ENCODE assay signal across 8 cellular contexts in the genomic region with DNA sequence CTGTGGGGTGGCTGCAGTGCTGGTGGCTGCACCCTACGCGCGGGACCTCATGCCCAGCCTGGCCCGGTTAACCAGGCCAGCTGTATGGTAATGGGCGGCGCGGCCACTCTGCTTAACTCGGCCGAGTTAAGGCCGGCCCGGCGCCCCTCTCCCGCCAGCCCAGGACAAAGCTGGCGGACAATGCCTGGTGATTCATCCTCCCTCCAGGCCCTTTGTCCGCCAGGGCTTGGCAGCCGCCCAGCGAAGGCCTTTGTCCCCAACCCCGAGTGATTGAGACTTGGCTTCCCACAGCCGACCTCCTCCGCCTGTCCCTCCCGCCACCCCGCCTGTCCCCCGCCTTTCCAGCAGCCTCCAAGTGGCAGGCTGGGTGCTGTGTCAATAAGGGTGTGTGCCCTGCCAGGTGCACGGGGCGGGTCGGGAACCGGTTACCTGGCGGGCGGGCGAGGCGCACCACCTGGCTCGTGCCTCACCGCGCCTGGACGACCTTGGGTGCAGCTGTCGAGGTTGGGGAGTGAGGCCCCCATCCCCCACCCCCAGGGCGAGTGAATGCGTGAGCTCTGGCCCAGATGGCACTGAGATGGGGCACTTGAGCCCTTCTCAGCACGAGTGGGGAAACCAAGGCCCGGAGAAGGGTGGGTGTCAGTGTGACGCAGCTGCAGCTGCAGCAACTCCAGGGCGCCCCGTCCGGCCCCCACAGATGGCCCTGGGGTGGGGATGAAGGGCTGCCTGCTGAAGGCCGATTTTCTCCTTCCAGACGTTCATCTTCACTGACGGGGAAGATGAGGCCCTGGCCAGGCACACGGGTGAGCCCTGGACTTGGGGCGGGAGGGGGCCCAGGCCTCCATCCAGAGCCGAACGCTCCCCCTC. TPM values are rescaled to one million over a fixed set of nuclear protein-coding genes. Genes with fewer than 3 reads are reported as not detected.
DNase-seq lines count a peak whose midpoint lies in the region; TF ChIP-seq lines count a peak whose summit lies in the region.

No MANE protein-coding gene starts in this region.

- WGBS in smooth muscle cell (ENCODE audit: low lambda C conversion rate): 35% methylated on average over 42 of the region's 51 CpGs

- H3K27me3 ChIP-seq in kidney epithelial cell (ENCODE audit: control insufficient read depth, insufficient read depth, low read length) (no peaks in the 10 kb centered on the region), smooth muscle cell (ENCODE audit: low read depth) (no peaks in the 10 kb centered on the region)

- H3K36me3 ChIP-seq in HEK293 (ENCODE audit: control insufficient read depth in 2 of 2, insufficient read depth in 1 of 2, low read length in 2 of 2) (no peaks in the 10 kb centered on the region), kidney epithelial cell (ENCODE audit: control insufficient read depth, insufficient read depth, low read length) (no peaks in the 10 kb centered on the region), smooth muscle cell (ENCODE audit: low read depth) (no peaks in the 10 kb centered on the region)

- H2AFZ ChIP-seq in smooth muscle cell (ENCODE audit: low read depth): no peak overlapping the region

- no peak overlapping the region for H3K27ac ChIP-seq in HEK293 (ENCODE audit: extremely low read depth, low read depth, low read length)
- peak overlapping the region; percentile 84 for H3K27ac ChIP-seq in smooth muscle cell (ENCODE audit: low read depth)

- H3K9ac ChIP-seq in smooth muscle cell (ENCODE audit: low read depth): peak overlapping the region; percentile 49

- no peak for TF ChIP-seq CTCF in HEK293 (tag by site-specific recombination; IDR thresholded peaks at IDR 0.05)
- no peak for TF ChIP-seq CTCF in kidney epithelial cell (IDR thresholded peaks at IDR 0.05; ENCODE audit: insufficient read depth, low read length, poor library complexity, severe bottlenecking)
- TF ChIP-seq CTCF in smooth muscle cell (IDR thresholded peaks at IDR 0.05; ENCODE audit: borderline replicate concordance, insufficient read depth, poor library complexity, severe bottlenecking): no peak

- H3F3A ChIP-seq in smooth muscle cell (ENCODE audit: low read depth): peaks cover 32% of the 10 kb centered on the region

- H3K9me3 ChIP-seq in HEK293 (ENCODE audit: control insufficient read depth, insufficient read depth, low read depth, low read length) (no peaks in the 10 kb centered on the region), smooth muscle cell (replicated peaks; ENCODE audit: low read depth) (no peaks in the 10 kb centered on the region)

- H3K79me2 ChIP-seq in smooth muscle cell (ENCODE audit: low read depth): peaks cover 45% of the 10 kb centered on the region

- peak; percentile 100 for DNase-seq in NCI-H510A treated with DMSO at 0.1 percent for 48 hours (lab: John Stamatoyannopoulos, UW)
- peak; percentile 78 for DNase-seq in cerebellum (ENCODE audit: low spot score)
- DNase-seq in kidney epithelial cell (ENCODE audit: low read depth): no peak
- no peak for DNase-seq in smooth muscle cell (lab: John Stamatoyannopoulos, UW; ENCODE audit: unreplicated experiment)
- no peak for DNase-seq in stimulated activated CD4-positive, alpha-beta T cell treated with anti-CD3 and anti-CD28 coated beads, Interleukin-1b, Interleukin-23, amount 100 ng/mL, for 48 hours
- DNase-seq in activated gamma-delta T cell treated with Interleukin-2 at 50 U/mL for 16 hours: no peak
- no peak for DNase-seq in DMS114 treated with DMSO at 0.1 percent for 48 hours (lab: John Stamatoyannopoulos, UW; ENCODE audit: unreplicated experiment)

- H3K4me3 ChIP-seq in HEK293 (ENCODE audit: low read depth, low read length) (no peak overlapping the region), kidney epithelial cell (ENCODE audit: low read depth, low read length) (peak overlapping the region; percentile 71), smooth muscle cell (peak overlapping the region; percentile 59)

- H3K4me1 ChIP-seq in HEK293 (ENCODE audit: control insufficient read depth, insufficient read depth, low read length) (peaks cover 12% of the 10 kb centered on the region), smooth muscle cell (ENCODE audit: low read depth) (peaks cover 56% of the 10 kb centered on the region)

- POLR2A ChIA-PET in HEK293 (lab: Yijun Ruan, JAX): no interaction called here

- peaks cover 89% of the 10 kb centered on the region for H4K20me1 ChIP-seq in smooth muscle cell (ENCODE audit: low read depth)

- CTCF ChIA-PET in HEK293 (lab: Yijun Ruan, JAX): no interaction called here

- peak overlapping the region; percentile 93 for H3K4me2 ChIP-seq in smooth muscle cell

TF ChIP-seq in HEK293, 187 proteins besides CTCF, POLR2A, EP300 and RAD21:
- no peak for TF ChIP-seq ZNF350 (tag by site-specific recombination; IDR thresholded peaks at IDR 0.05)
- peak; percentile 71 for TF ChIP-seq EGR2 (tag by site-specific recombination; IDR thresholded peaks at IDR 0.05; ENCODE audit: low read depth)
- TF ChIP-seq KLF8 (tag by site-specific recombination; IDR thresholded peaks at IDR 0.05): peak; percentile 55; the same call in 1 of the 2 replicates
- peak; percentile 54 for TF ChIP-seq SP7 (tag by site-specific recombination; IDR thresholded peaks at IDR 0.05)
- 0 out of 2 replicates have a peak, but pooled peaks have one; percentile 10 for TF ChIP-seq SP2 (tag by site-specific recombination; IDR thresholded peaks at IDR 0.05)
- peak; percentile 53 for TF ChIP-seq ZFHX2 (tag by site-specific recombination; conservative IDR thresholded peaks at IDR 0.05)
- TF ChIP-seq KLF1 (tag by site-specific recombination; IDR thresholded peaks at IDR 0.05): peak; percentile 99
- TF ChIP-seq ZBTB26 (tag by site-specific recombination; optimal IDR thresholded peaks at IDR 0.05): no peak
- peak; percentile 78; the same call in 1 of the 2 replicates for TF ChIP-seq KLF17 (tag by site-specific recombination; IDR thresholded peaks at IDR 0.05)

RNA-seq across cellular contexts. Expression of gene LFNG, which starts 4.6 kb away (rescaled TPM):
- total RNA-seq in cerebellum: 31.3 TPM
- 36.6 and 39.7 TPM in 2 replicates for total RNA-seq in kidney epithelial cell
- 9.8 and 19.5 TPM in 2 replicates for total RNA-seq in smooth muscle cell
- polyA plus RNA-seq in smooth muscle cell: 6.0 and 7.9 TPM in 2 replicates

RNA-seq across cellular contexts. Expression of gene BRAT1, which starts 31.1 kb away (rescaled TPM):
- total RNA-seq in cerebellum (17.4 TPM), kidney epithelial cell (40.1 TPM in 2 replicates), smooth muscle cell (11.2 and 16.8 TPM in 2 replicates)
- polyA plus RNA-seq in smooth muscle cell: 32.4 and 43.6 TPM in 2 replicates

RNA-seq across cellular contexts. Expression of gene IQCE, which starts 34.6 kb away (rescaled TPM):
- 18.9 TPM for total RNA-seq in cerebellum
- 18.0 and 20.0 TPM in 2 replicates for total RNA-seq in kidney epithelial cell
- total RNA-seq in smooth muscle cell: 12.7 and 15.0 TPM in 2 replicates
- 5.8 and 16.3 TPM in 2 replicates for polyA plus RNA-seq in smooth muscle cell

RNA-seq across cellular contexts. Expression of gene GRIFIN, which starts 48.0 kb away (rescaled TPM):
- not detected for total RNA-seq in cerebellum
- not detected in 2 replicates for total RNA-seq in kidney epithelial cell
- not detected in 2 replicates for total RNA-seq in smooth muscle cell
- polyA plus RNA-seq in smooth muscle cell: not detected in 2 replicates

Comparison
In these comparisons a context has a peak if more than half of its experiments do, and no peak if none do; other contexts are left out.
1. DNase-seq: peak in NCI-H510A treated with DMSO at 0.1 percent for 48 hours (single experiment) and cerebellum (single experiment); none in kidney epithelial cell (single experiment), smooth muscle cell (single experiment), stimulated activated CD4-positive, alpha-beta T cell treated with anti-CD3 and anti-CD28 coated beads, Interleukin-1b, Interleukin-23, amount 100 ng/mL, for 48 hours (single experiment), activated gamma-delta T cell treated with Interleukin-2 at 50 U/mL for 16 hours (single experiment) and DMS114 treated with DMSO at 0.1 percent for 48 hours (single experiment).